In genomic region chr11:30504468-30504867, GRCh38 we compare ENCODE assay signal across 27 cellular contexts.
"Had no signal": no experiment of that assay in that cellular context is flagged by ENCODE, and none has a peak within 500 bp of the region (broad histone marks: within the 10 kb centered on the region; RNA-seq: fewer than 3 reads in every experiment).

No MANE protein-coding gene starts in this region.

- H3K27ac ChIP-seq: breast epithelium, colonic mucosa, dorsolateral prefrontal cortex, heart left ventricle, left lung, pancreas, right lobe of liver, skin epidermis, suprapubic skin, transverse colon had no signal

- H3K4me3 ChIP-seq: breast epithelium, colonic mucosa, dorsolateral prefrontal cortex, heart left ventricle, left lung, lung, pancreas, psoas muscle, right lobe of liver, skin epidermis, suprapubic skin, transverse colon had no signal

- ATAC-seq: activated T-cell treated with anti-CD3 and anti-CD28 coated beads, Interleukin-2, amount 50 U/mL, for 4 hours; heart left ventricle; left lung; natural killer cell; pancreas; psoas muscle; stimulated activated naive CD8-positive, alpha-beta T cell treated with anti-CD3 and anti-CD28 coated beads, Interleukin-15, amount 100 ng/mL, for 72 hours; WTC11 had no signal

- H3K9me3 Mint-ChIP-seq: activated T-cell treated with anti-CD3 and anti-CD28 coated beads, Interleukin-2, amount 50 U/mL, for 4 hours; activated T-helper 2 cell treated with anti-CD3 and anti-CD28 coated beads, Interferon-gamma antibody, Interleukin-2, Interleukin-4, amounts not matched to agents 10 μg/mL and 5 μg/mL and 100 μg/mL, durations not matched to agents 14 hours and 24 hours and 36 hours; natural killer cell; stimulated activated naive CD8-positive, alpha-beta T cell treated with anti-CD3 and anti-CD28 coated beads, Interleukin-15, amount 100 ng/mL, for 72 hours had no signal

- H3K36me3 Mint-ChIP-seq: activated naive CD8-positive, alpha-beta T cell; natural killer cell; WTC11 had no signal

- H3K4me1 Mint-ChIP-seq: natural killer cell; stimulated activated naive CD8-positive, alpha-beta T cell treated with anti-CD3 and anti-CD28 coated beads, Interleukin-15, amount 100 ng/mL, for 72 hours had no signal

- DNase-seq: activated CD4-positive, alpha-beta T cell treated with anti-CD3 and anti-CD28 coated beads, Interleukin-2, amount 50 U/mL, for 4 hours; activated CD8-positive, alpha-beta memory T cell treated with anti-CD3 and anti-CD28 coated beads, Interleukin-2, amount 50 U/mL, for 48 hours; activated naive CD4-positive, alpha-beta T cell; activated T-cell treated with anti-CD3 and anti-CD28 coated beads, Interleukin-2, amount 50 U/mL, for 4 hours; colonic mucosa; dorsolateral prefrontal cortex; heart left ventricle; left lung; midbrain; natural killer cell; pancreas; psoas muscle; right lobe of liver; stimulated activated CD4-positive, alpha-beta T cell treated with anti-CD3 and anti-CD28 coated beads, Interleukin-1b, Interleukin-23, amount 100 ng/mL, for 48 hours; stimulated activated naive CD8-positive, alpha-beta T cell treated with anti-CD3 and anti-CD28 coated beads, Interleukin-15, amount 100 ng/mL, for 72 hours; T-helper 9 cell; transverse colon had no signal

- H3K36me3 ChIP-seq: breast epithelium, colonic mucosa, heart left ventricle, left lung, pancreas, right lobe of liver, suprapubic skin, transverse colon had no signal

- FAIRE-seq: astrocyte, islet of Langerhans, pancreas, urothelium cell line had no signal

- H3K27ac Mint-ChIP-seq: activated naive CD8-positive, alpha-beta T cell; activated T-helper 2 cell treated with anti-CD3 and anti-CD28 coated beads, Interferon-gamma antibody, Interleukin-2, Interleukin-4, amounts not matched to agents 10 μg/mL and 5 μg/mL and 100 μg/mL, durations not matched to agents 14 hours and 24 hours and 36 hours; natural killer cell; stimulated activated naive CD8-positive, alpha-beta T cell treated with anti-CD3 and anti-CD28 coated beads, Interleukin-15, amount 100 ng/mL, for 72 hours; WTC11 had no signal

- H3K4me3 Mint-ChIP-seq: activated naive CD8-positive, alpha-beta T cell; activated T-cell treated with anti-CD3 and anti-CD28 coated beads, Interleukin-2, amount 50 U/mL, for 4 hours; natural killer cell; stimulated activated naive CD8-positive, alpha-beta T cell treated with anti-CD3 and anti-CD28 coated beads, Interleukin-15, amount 100 ng/mL, for 72 hours; WTC11 had no signal

- H3K27me3 ChIP-seq: breast epithelium, colonic mucosa, dorsolateral prefrontal cortex, heart left ventricle, left lung, pancreas, right lobe of liver, suprapubic skin, transverse colon had no signal

- H3K4me1 ChIP-seq: breast epithelium, colonic mucosa, left lung, pancreas, suprapubic skin, transverse colon had no signal

- H3K9me3 ChIP-seq: breast epithelium, colonic mucosa, heart left ventricle, left lung, pancreas, psoas muscle, right lobe of liver, suprapubic skin, transverse colon had no signal
